1 cellular context compared by ENCODE assay signal in the genomic region with DNA sequence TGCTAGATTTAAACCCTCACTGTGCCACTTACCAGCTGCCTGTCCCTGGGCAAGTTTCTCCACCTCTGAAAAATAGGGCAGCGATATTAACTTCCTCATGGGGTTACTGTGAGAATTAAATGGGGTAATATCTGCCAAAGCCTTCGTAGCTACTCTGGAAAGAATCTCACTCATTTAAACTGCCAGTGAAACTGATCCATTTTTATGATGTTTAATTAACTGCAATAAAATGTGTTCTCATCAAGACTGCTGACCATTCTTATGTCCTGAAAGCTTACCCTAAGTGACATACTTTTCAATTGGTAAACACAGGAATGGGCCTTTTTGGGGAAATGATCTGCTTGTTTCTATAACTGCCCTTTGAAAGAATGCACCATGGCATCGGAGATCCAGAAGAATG.
TF ChIP-seq lines count a peak whose summit lies in the region.

No MANE protein-coding gene starts in this region.

TF ChIP-seq in endothelial cell of umbilical vein, 7 proteins besides CTCF, POLR2A, EP300 and RAD21:
- TF ChIP-seq, protein P1, sequence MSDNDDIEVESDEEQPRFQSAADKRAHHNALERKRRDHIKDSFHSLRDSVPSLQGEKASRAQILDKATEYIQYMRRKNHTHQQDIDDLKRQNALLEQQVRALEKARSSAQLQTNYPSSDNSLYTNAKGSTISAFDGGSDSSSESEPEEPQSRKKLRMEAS (IDR thresholded peaks at IDR 0.05; ENCODE audit: insufficient read depth, insufficient read length): no peak
- no peak for TF ChIP-seq MYC (IDR thresholded peaks at IDR 0.05; ENCODE audit: low read depth, low read length)
- TF ChIP-seq POLR2AphosphoS5 (IDR thresholded peaks at IDR 0.05; ENCODE audit: insufficient read depth, low read depth, low read length): no peak
- TF ChIP-seq GATA2 (IDR thresholded peaks at IDR 0.05; ENCODE audit: insufficient read depth, insufficient read length, low read depth, low read length): no peak
- TF ChIP-seq JUN (IDR thresholded peaks at IDR 0.05; ENCODE audit: borderline replicate concordance, insufficient read depth, insufficient read length, low read depth): no peak
- no peak for TF ChIP-seq EZH2 (IDR thresholded peaks at IDR 0.05; ENCODE audit: borderline replicate concordance, low read depth, low read length, severe bottlenecking)
- no peak for TF ChIP-seq FOS (IDR thresholded peaks at IDR 0.05; ENCODE audit: borderline replicate concordance, insufficient read depth, low read length)
